In the genomic region with DNA sequence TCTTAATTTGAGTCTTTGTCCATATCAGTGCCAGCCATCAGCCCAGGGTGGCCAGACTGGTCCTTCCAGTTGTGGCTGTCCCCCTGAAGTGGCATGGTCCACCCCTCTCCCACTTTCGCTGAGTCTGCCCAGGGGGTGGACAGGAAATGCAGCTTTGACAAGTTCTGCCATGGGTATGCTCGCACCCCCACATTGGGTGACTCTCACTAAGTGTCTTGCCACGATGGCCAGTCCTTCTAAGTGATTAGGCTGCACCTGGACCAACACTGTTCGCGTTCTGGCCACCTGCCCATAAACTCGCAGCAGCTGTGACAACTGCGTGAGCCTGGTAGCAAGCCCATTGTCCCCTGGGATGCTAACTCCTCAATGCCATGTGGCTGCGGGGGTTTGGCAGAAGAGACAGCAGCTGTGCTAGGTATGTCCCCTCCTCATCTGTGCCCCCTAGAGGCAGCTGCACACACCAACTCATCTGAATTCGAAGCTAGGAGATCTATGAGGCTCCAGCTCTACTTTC, we compare ENCODE assay signal across 9 cellular contexts. TPM values are rescaled to one million over a fixed set of nuclear protein-coding genes. Genes with fewer than 3 reads are reported as not detected.
DNase-seq lines count a peak whose midpoint lies in the region; ATAC-seq and TF ChIP-seq lines count a peak whose summit lies in the region.
"Had no signal": no experiment of that assay in that cellular context is flagged by ENCODE, and none has a peak within 500 bp of the region (broad histone marks: within the 10 kb centered on the region; RNA-seq: fewer than 3 reads in every experiment).

No MANE protein-coding gene starts in this region.

- no peak overlapping the region for H3K4me3 ChIP-seq in OCI-LY7 (ENCODE audit: low read depth, low read length, poor library complexity, severe bottlenecking)

- POLR2A ChIA-PET in OCI-LY7 (lab: Charles Lee): interaction anchor here (0.6 kb wide), 1 partner anchor 127 kb away, joined by 4 read pairs; no protein-coding TSS in a partner anchor
- POLR2A ChIA-PET in CD4-positive, alpha-beta T cell (lab: Charles Lee): no interaction called here

- ATAC-seq in GM19351 (IDR thresholded peaks at IDR 0.05; ENCODE audit: unreplicated experiment): peak; percentile 74
- ATAC-seq in left ventricle myocardium superior: peak; percentile 38
- ATAC-seq in CD4-positive, alpha-beta T cell (ENCODE audit: poor library complexity): no peak

- no peak overlapping the region for H3K4me2 ChIP-seq in OCI-LY7 (ENCODE audit: low read length)

- intact Hi-C loops in OCI-LY7 (cut with micrococcal nuclease; ENCODE audit: unreplicated experiment): no loop called here
- intact Hi-C loops in left ventricle myocardium superior (cut with micrococcal nuclease): no loop called here
- intact Hi-C loops in CD4-positive, alpha-beta T cell (cut with DNase I, micrococcal nuclease): no loop called here
- intact Hi-C loops in activated T-helper 1 cell treated with anti-CD3 and anti-CD28 coated beads, Interleukin-12 subunit alpha, Interleukin-12 subunit beta, Interleukin-2, Interleukin-4 antibody, amounts not matched to agents 30 ng/mL and 10 ng/mL and 1 ng/mL, durations not matched to agents 14 hours and 24 hours and 36 hours (cut with micrococcal nuclease): no loop called here

- no peak overlapping the region for H3K4me3 Mint-ChIP-seq in CD4-positive, alpha-beta T cell
- no peak overlapping the region for H3K4me3 Mint-ChIP-seq in activated T-helper 1 cell treated with anti-CD3 and anti-CD28 coated beads, Interleukin-12 subunit alpha, Interleukin-12 subunit beta, Interleukin-2, Interleukin-4 antibody, amounts not matched to agents 30 ng/mL and 10 ng/mL and 1 ng/mL, durations not matched to agents 14 hours and 24 hours and 36 hours
- H3K4me3 Mint-ChIP-seq: brain had no signal

- BruUV-seq in OCI-LY7 (replicated peaks; lab: Mats Ljungman, UMichigan): no TSS peak

- H3K4me1 Mint-ChIP-seq in CD4-positive, alpha-beta T cell (ENCODE audit: low read depth): no peaks in the 10 kb centered on the region
- H3K4me1 Mint-ChIP-seq in activated T-helper 1 cell treated with anti-CD3 and anti-CD28 coated beads, Interleukin-12 subunit alpha, Interleukin-12 subunit beta, Interleukin-2, Interleukin-4 antibody, amounts not matched to agents 30 ng/mL and 10 ng/mL and 1 ng/mL, durations not matched to agents 14 hours and 24 hours and 36 hours (ENCODE audit: low read depth): no peaks in the 10 kb centered on the region

- peak; percentile 20 for TF ChIP-seq CTCF in C4-2B (conservative IDR thresholded peaks at IDR 0.05)
- peak; percentile 68 for TF ChIP-seq CTCF in OCI-LY7 (conservative IDR thresholded peaks at IDR 0.05; ENCODE audit: low read length)
- TF ChIP-seq CTCF in CD4-positive, alpha-beta T cell (IDR thresholded peaks at IDR 0.05): no peak

- H2AFZ ChIP-seq in OCI-LY7 (ENCODE audit: low read length): no peak overlapping the region

- no peaks in the 10 kb centered on the region for H3K4me1 ChIP-seq in OCI-LY7 (ENCODE audit: insufficient read depth, low read length, poor library complexity, severe bottlenecking)

- H3K9me3 Mint-ChIP-seq in CD4-positive, alpha-beta T cell: no peaks in the 10 kb centered on the region
- H3K9me3 Mint-ChIP-seq in activated T-helper 1 cell treated with anti-CD3 and anti-CD28 coated beads, Interleukin-12 subunit alpha, Interleukin-12 subunit beta, Interleukin-2, Interleukin-4 antibody, amounts not matched to agents 30 ng/mL and 10 ng/mL and 1 ng/mL, durations not matched to agents 14 hours and 24 hours and 36 hours: no peaks in the 10 kb centered on the region

- peaks cover 42% of the 10 kb centered on the region for H3K27me3 Mint-ChIP-seq in CD4-positive, alpha-beta T cell
- H3K27me3 Mint-ChIP-seq in activated T-helper 1 cell treated with anti-CD3 and anti-CD28 coated beads, Interleukin-12 subunit alpha, Interleukin-12 subunit beta, Interleukin-2, Interleukin-4 antibody, amounts not matched to agents 30 ng/mL and 10 ng/mL and 1 ng/mL, durations not matched to agents 14 hours and 24 hours and 36 hours (ENCODE audit: insufficient read depth): no peaks in the 10 kb centered on the region

- no peak overlapping the region for H3K27ac Mint-ChIP-seq in CD4-positive, alpha-beta T cell
- H3K27ac Mint-ChIP-seq in activated T-helper 1 cell treated with anti-CD3 and anti-CD28 coated beads, Interleukin-12 subunit alpha, Interleukin-12 subunit beta, Interleukin-2, Interleukin-4 antibody, amounts not matched to agents 30 ng/mL and 10 ng/mL and 1 ng/mL, durations not matched to agents 14 hours and 24 hours and 36 hours: no peak overlapping the region
- H3K27ac Mint-ChIP-seq: brain had no signal

- CTCF ChIA-PET in OCI-LY7 (lab: Charles Lee; ENCODE audit: unreplicated experiment): interaction anchor here (0.6 kb wide), 1 partner anchor 13 kb away, joined by 3 read pairs; no protein-coding TSS in a partner anchor
- CTCF ChIA-PET in CD4-positive, alpha-beta T cell (lab: Charles Lee): no interaction called here

- no peaks in the 10 kb centered on the region for H3K9me2 ChIP-seq in OCI-LY7 (ENCODE audit: insufficient read depth, low read length)

- no peaks in the 10 kb centered on the region for H4K20me1 ChIP-seq in OCI-LY7 (ENCODE audit: insufficient read depth, low read length)

- no peaks in the 10 kb centered on the region for H3K79me2 ChIP-seq in OCI-LY7 (ENCODE audit: insufficient read depth, low read depth, low read length)

- H3K27ac ChIP-seq in C4-2B: no peak overlapping the region
- H3K27ac ChIP-seq in OCI-LY7 (ENCODE audit: low read depth, low read length, poor library complexity, severe bottlenecking): no peak overlapping the region
- no peak overlapping the region for H3K27ac ChIP-seq in CD4-positive, alpha-beta T cell (ENCODE audit: low read depth, low read length)

- no peaks in the 10 kb centered on the region for H3K9me3 ChIP-seq in OCI-LY7 (ENCODE audit: low read length)
- no peaks in the 10 kb centered on the region for H3K9me3 ChIP-seq in CD4-positive, alpha-beta T cell (ENCODE audit: control insufficient read depth, low read length)

- H3K36me3 Mint-ChIP-seq in CD4-positive, alpha-beta T cell (ENCODE audit: low read depth): no peaks in the 10 kb centered on the region
- H3K36me3 Mint-ChIP-seq in activated T-helper 1 cell treated with anti-CD3 and anti-CD28 coated beads, Interleukin-12 subunit alpha, Interleukin-12 subunit beta, Interleukin-2, Interleukin-4 antibody, amounts not matched to agents 30 ng/mL and 10 ng/mL and 1 ng/mL, durations not matched to agents 14 hours and 24 hours and 36 hours (ENCODE audit: low read depth): no peaks in the 10 kb centered on the region
- H3K36me3 Mint-ChIP-seq: brain had no signal

- H3K27me3 ChIP-seq in CD4-positive, alpha-beta T cell (ENCODE audit: control insufficient read depth, insufficient read depth, low read length): no peaks in the 10 kb centered on the region

- H3K36me3 ChIP-seq in OCI-LY7 (ENCODE audit: insufficient read depth, low read length): no peaks in the 10 kb centered on the region

- peak; percentile 82 for DNase-seq in HT-29 (ENCODE audit: low spot score)
- DNase-seq in OCI-LY7 (ENCODE audit: low spot score): peak; percentile 56
- DNase-seq in left ventricle myocardium superior: peak; percentile 40
- DNase-seq in CD4-positive, alpha-beta T cell: no peak
- no peak for DNase-seq in activated T-helper 1 cell treated with anti-CD3 and anti-CD28 coated beads, Interleukin-12 subunit alpha, Interleukin-12 subunit beta, Interleukin-2, Interleukin-4 antibody, amounts not matched to agents 30 ng/mL and 10 ng/mL and 1 ng/mL, durations not matched to agents 14 hours and 24 hours and 36 hours (ENCODE audit: low spot score)
- DNase-seq in activated T-cell treated with anti-CD3 and anti-CD28 coated beads for 4 hours: no peak

RNA-seq across cellular contexts. Expression of a gene that starts 10.0 kb away (rescaled TPM):
- total RNA-seq in HT-29 (2014; rRNA removed; shearing (Covaris generic)): 9.4 and 10.1 TPM in 2 replicates
- not detected in 2 replicates for total RNA-seq in OCI-LY7 (2014; rRNA removed; shearing (Covaris generic))
- total RNA-seq in OCI-LY7 (2022): not detected in 2 replicates
- 9.1 TPM for total RNA-seq in left ventricle myocardium superior
- not detected for total RNA-seq in CD4-positive, alpha-beta T cell
- total RNA-seq in activated T-helper 1 cell treated with anti-CD3 and anti-CD28 coated beads, Interleukin-12 subunit alpha, Interleukin-12 subunit beta, Interleukin-2, Interleukin-4 antibody, amounts not matched to agents 30 ng/mL and 10 ng/mL and 1 ng/mL, durations not matched to agents 14 hours and 24 hours and 36 hours: not detected in 2 replicates

Comparison
In these comparisons a context has a peak if more than half of its experiments do, and no peak if none do; other contexts are left out.
1. DNase-seq: peak in HT-29 (single experiment), OCI-LY7 (single experiment) and left ventricle myocardium superior (single experiment); none in CD4-positive, alpha-beta T cell (0 of 10), activated T-helper 1 cell treated with anti-CD3 and anti-CD28 coated beads, Interleukin-12 subunit alpha, Interleukin-12 subunit beta, Interleukin-2, Interleukin-4 antibody, amounts not matched to agents 30 ng/mL and 10 ng/mL and 1 ng/mL, durations not matched to agents 14 hours and 24 hours and 36 hours (single experiment) and activated T-cell treated with anti-CD3 and anti-CD28 coated beads for 4 hours (single experiment).